15 cellular contexts compared by ENCODE assay signal in genomic region chr6:111658445-111659154, GRCh38. TPM values are rescaled to one million over a fixed set of nuclear protein-coding genes. Genes with fewer than 3 reads are reported as not detected.
DNase-seq lines count a peak whose midpoint lies in the region; ATAC-seq, FAIRE-seq and TF ChIP-seq lines count a peak whose summit lies in the region.
"Had no signal": no experiment of that assay in that cellular context is flagged by ENCODE, and none has a peak within 500 bp of the region (broad histone marks: within the 10 kb centered on the region; RNA-seq: fewer than 3 reads in every experiment).

No MANE protein-coding gene starts in this region.

- no peaks in the 10 kb centered on the region for H3K9me3 ChIP-seq in A549
- no peaks in the 10 kb centered on the region for H3K9me3 ChIP-seq in muscle layer of colon (ENCODE audit: low read length)
- H3K9me3 ChIP-seq in ovary: no peaks in the 10 kb centered on the region
- no peaks in the 10 kb centered on the region for H3K9me3 ChIP-seq in colonic mucosa
- H3K9me3 ChIP-seq: adrenal gland, heart right ventricle had no signal

- H3K4me1 Mint-ChIP-seq in HFFc6 (ENCODE audit: low read depth): peaks cover 64% of the 10 kb centered on the region

- DNase-seq in A549 (ENCODE audit: low read depth in 1 of 2, low spot score in 1 of 2) (no peak), HFFc6 (peak; percentile 35), choroid plexus epithelial cell (ENCODE audit: low read depth) (peak; percentile 52), SW480 (ENCODE audit: low spot score) (no peak), urothelium cell line (ENCODE audit: low spot score) (no peak), ovary (no peak), colonic mucosa (no peak)
- DNase-seq: adrenal gland, heart right ventricle, NCI-H2227 treated with DMSO at 0.1 percent for 48 hours had no signal

- no peaks in the 10 kb centered on the region for H3K27me3 Mint-ChIP-seq in HFFc6 (ENCODE audit: insufficient read depth)
- H3K27me3 Mint-ChIP-seq: natural killer cell treated with Interleukin-12 subunit alpha and Interleukin-12 subunit beta and Interleukin-15 and Interleukin-18, amount 100 ng/mL, for 72 hours had no signal

- peak overlapping the region; percentile 43 to 53; a peak in 2 of 6 replicates for H3K27ac ChIP-seq in A549
- H3K27ac ChIP-seq in muscle layer of colon (ENCODE audit: low read depth, low read length): peak overlapping the region; percentile 52
- no peak overlapping the region for H3K27ac ChIP-seq in ovary
- H3K27ac ChIP-seq in colonic mucosa: no peak overlapping the region
- H3K27ac ChIP-seq: adrenal gland, VCaP had no signal

- CTCF ChIA-PET in A549 (lab: Yijun Ruan, JAX): no interaction called here

- TF ChIP-seq RAD21 in A549 (conservative IDR thresholded peaks at IDR 0.05 in 1 of 2, IDR thresholded peaks at IDR 0.05 in 1 of 2): no peak

- TF ChIP-seq EP300 in A549 (IDR thresholded peaks at IDR 0.05) (no peak), ovary (IDR thresholded peaks at IDR 0.05) (no peak)

- H3K4me2 ChIP-seq in A549: peak overlapping the region; percentile 34; the same call in 2 of the 3 replicates

- FAIRE-seq in A549 (lab: Jason Lieb, UNC) (no peak), urothelium cell line (lab: Jason Lieb, UNC) (no peak)

- ATAC-seq in A549: no peak
- ATAC-seq: heart right ventricle; left lobe of liver; natural killer cell treated with Interleukin-12 subunit alpha and Interleukin-12 subunit beta and Interleukin-15 and Interleukin-18, amount 100 ng/mL, for 72 hours; SK-N-SH treated with all-trans-retinoic acid at 6 μM for 48 hours had no signal

- intact Hi-C loops in ovary (cut with DNase I) (no loop called here), colonic mucosa (cut with DNase I) (no loop called here)

- H3K27ac Mint-ChIP-seq in HFFc6: peak overlapping the region; percentile 70
- H3K27ac Mint-ChIP-seq: natural killer cell treated with Interleukin-12 subunit alpha and Interleukin-12 subunit beta and Interleukin-15 and Interleukin-18, amount 100 ng/mL, for 72 hours had no signal

- H3K36me3 Mint-ChIP-seq in HFFc6 (ENCODE audit: low read depth): no peaks in the 10 kb centered on the region
- H3K36me3 Mint-ChIP-seq: natural killer cell treated with Interleukin-12 subunit alpha and Interleukin-12 subunit beta and Interleukin-15 and Interleukin-18, amount 100 ng/mL, for 72 hours had no signal

- H3K9ac ChIP-seq in muscle layer of colon (ENCODE audit: low read length) (no peak overlapping the region), colonic mucosa (ENCODE audit: low read depth in 2 of 2, low read length in 2 of 2) (no peak overlapping the region)

- POLR2A ChIA-PET in A549 (lab: Yijun Ruan, JAX): no interaction called here

- H3K27me3 ChIP-seq in muscle layer of colon (ENCODE audit: control insufficient read depth in 1 of 2, insufficient read depth in 2 of 2, low read length in 2 of 2) (no peaks in the 10 kb centered on the region), ovary (no peaks in the 10 kb centered on the region), colonic mucosa (no peaks in the 10 kb centered on the region)
- H3K27me3 ChIP-seq: adrenal gland, heart right ventricle had no signal

- peak overlapping the region; percentile 66 for H3K4me3 Mint-ChIP-seq in HFFc6
- H3K4me3 Mint-ChIP-seq: natural killer cell treated with Interleukin-12 subunit alpha and Interleukin-12 subunit beta and Interleukin-15 and Interleukin-18, amount 100 ng/mL, for 72 hours had no signal

- no peak for TF ChIP-seq CTCF in A549 (IDR thresholded peaks at IDR 0.05)
- no peak for TF ChIP-seq CTCF in HFFc6 (IDR thresholded peaks at IDR 0.05)
- no peak for TF ChIP-seq CTCF in choroid plexus epithelial cell (conservative IDR thresholded peaks at IDR 0.05; ENCODE audit: low read depth, low read length)
- no peak for TF ChIP-seq CTCF in ovary (IDR thresholded peaks at IDR 0.05)
- TF ChIP-seq CTCF in colonic mucosa (IDR thresholded peaks at IDR 0.05): no peak

- no peak for TF ChIP-seq POLR2A in A549 (IDR thresholded peaks at IDR 0.05; ENCODE audit: low read length)
- no peak for TF ChIP-seq POLR2A in ovary (IDR thresholded peaks at IDR 0.05)

- H3K36me3 ChIP-seq in muscle layer of colon (ENCODE audit: insufficient read depth, low read length) (no peaks in the 10 kb centered on the region), ovary (no peaks in the 10 kb centered on the region), colonic mucosa (no peaks in the 10 kb centered on the region)
- H3K36me3 ChIP-seq: adrenal gland had no signal

- H3K4me1 ChIP-seq in A549 (peaks cover 21% of the 10 kb centered on the region), muscle layer of colon (ENCODE audit: insufficient read depth, low read length) (peaks cover 30% of the 10 kb centered on the region), ovary (ENCODE audit: insufficient read depth) (peaks cover 13% of the 10 kb centered on the region), colonic mucosa (no peaks in the 10 kb centered on the region)

- WGBS in A549 (ENCODE audit: missing lambda C conversion rate): 73% methylated on average over 4 of the region's 4 CpGs
- WGBS in ovary, 3 donors: 41 to 53% (median 50%) methylated on average over 4 of the region's 4 CpGs

- H3K9me3 Mint-ChIP-seq in HFFc6: no peaks in the 10 kb centered on the region
- H3K9me3 Mint-ChIP-seq: natural killer cell treated with Interleukin-12 subunit alpha and Interleukin-12 subunit beta and Interleukin-15 and Interleukin-18, amount 100 ng/mL, for 72 hours had no signal

- H3K4me3 ChIP-seq in A549 (no peak overlapping the region), choroid plexus epithelial cell (ENCODE audit: low read depth, low read length) (no peak overlapping the region), muscle layer of colon (ENCODE audit: low read depth in 1 of 2, low read length in 2 of 2) (peak overlapping the region in 1 of 2 donors; percentile 20), ovary (no peak overlapping the region), colonic mucosa (no peak overlapping the region)
- H3K4me3 ChIP-seq: adrenal gland, heart right ventricle had no signal

TF ChIP-seq in A549, 52 proteins besides CTCF, POLR2A, EP300 and RAD21:
- TF ChIP-seq NPAS2 (CRISPR knock-in tag; IDR thresholded peaks at IDR 0.05; ENCODE audit: borderline replicate concordance) (no peak), ZSCAN20 (CRISPR knock-in tag; IDR thresholded peaks at IDR 0.05) (no peak), CBX2 (IDR thresholded peaks at IDR 0.05; ENCODE audit: borderline replicate concordance, low read depth) (no peak), JUN (IDR thresholded peaks at IDR 0.05) (no peak), E2F6 (IDR thresholded peaks at IDR 0.05; ENCODE audit: borderline replicate concordance, low read depth) (no peak), MAX (IDR thresholded peaks at IDR 0.05) (no peak), JUNB (IDR thresholded peaks at IDR 0.05) (no peak), NR3C1 (IDR thresholded peaks at IDR 0.05) (no peak), ESRRA (IDR thresholded peaks at IDR 0.05; ENCODE audit: borderline replicate concordance, low read length) (no peak), BCL3 (IDR thresholded peaks at IDR 0.05) (no peak), HES2 (IDR thresholded peaks at IDR 0.05) (no peak), ZNF302 (CRISPR knock-in tag; IDR thresholded peaks at IDR 0.05) (no peak), CHD2 (IDR thresholded peaks at IDR 0.05; ENCODE audit: low read length, partially characterized antibody) (no peak), CEBPB (IDR thresholded peaks at IDR 0.05) (no peak), KDM5A (IDR thresholded peaks at IDR 0.05) (no peak)

RNA-seq across cellular contexts. Expression of gene TRAF3IP2, which starts 52.9 kb away (rescaled TPM):
- 9.9 and 11.6 TPM in 2 replicates for polyA plus RNA-seq in A549 (2011; rRNA removed)
- 7.0 and 8.2 TPM in 2 replicates for polyA plus RNA-seq in A549 (2012; cell fraction: cytosol; rRNA removed)
- 6.4 and 7.0 TPM in 2 replicates for polyA plus RNA-seq in A549 (2012; cell fraction: nucleus; rRNA removed)
- 5.9 to 7.2 TPM (median 5.9 TPM) in 3 replicates for polyA plus RNA-seq in A549 (2017; fragmentation: RNase III; extraction: RNeasy Plus Mini Kit Qiagen cat#74134 plus additional on column Dnase treatment)
- 13.5 and 16.7 TPM in 2 replicates for polyA minus RNA-seq in A549 (2011; rRNA and poly(A)+ RNA removed)
- 10 to 100 TPM; 28.9 to 47.0 (median 40.2) TPM for total RNA-seq in HFFc6 (2021; fragmentation: NEBNext Ultra II Directional; extraction: Animal tissue kit (Norgen Biotek cat#: 25700))
- total RNA-seq in ovary: 10 to 100 TPM; 14.9 to 43.0 (median 23.8) TPM
- polyA plus RNA-seq in ovary: 10 to 100 TPM; 19.2 to 26.0 TPM
- 10 to 100 TPM; 62.0 to 66.6 TPM for total RNA-seq in colonic mucosa

Comparison
In these comparisons a context has a peak if more than half of its experiments do, and no peak if none do; other contexts are left out.
1. DNase-seq: peak in HFFc6 (single experiment) and choroid plexus epithelial cell (single experiment); none in A549 (0 of 2), SW480 (single experiment), urothelium cell line (single experiment), ovary (0 of 5) and colonic mucosa (single experiment).
2. H3K27ac ChIP-seq: peak in A549 (2 of 2) and muscle layer of colon (single experiment); none in ovary (0 of 2) and colonic mucosa (single experiment).